In the genomic region with DNA sequence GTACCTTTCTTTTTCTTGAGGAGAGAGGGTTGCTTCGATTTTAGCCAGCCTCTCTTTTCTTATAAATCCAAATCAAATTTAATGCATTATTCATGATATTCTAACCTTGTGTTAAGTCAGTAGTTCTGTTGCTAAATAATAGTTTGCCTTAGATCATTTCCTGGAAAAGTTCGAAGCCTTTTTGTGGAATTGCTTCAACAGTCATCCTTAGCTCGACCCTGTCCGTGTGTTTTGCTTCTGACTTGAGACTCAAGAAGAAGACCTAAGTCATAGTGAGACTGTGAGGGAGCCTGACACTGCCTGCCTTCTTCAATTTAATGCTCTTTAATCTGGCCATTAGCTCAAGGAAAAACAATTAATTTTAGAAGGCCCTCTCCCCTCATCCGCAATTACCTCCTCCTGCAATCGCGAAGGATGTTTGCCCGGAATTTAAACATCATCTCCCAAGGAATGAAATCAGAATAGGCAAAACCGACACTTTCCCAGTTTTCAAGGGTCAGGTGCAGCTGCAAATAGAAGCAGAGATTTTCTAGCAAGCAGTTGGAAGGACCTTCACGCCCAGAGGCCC, we compare ENCODE assay signal across 1 cellular context.
TF ChIP-seq lines count a peak whose summit lies in the region.

No MANE protein-coding gene starts in this region.

TF ChIP-seq in IMR-90, 13 proteins besides CTCF, POLR2A, EP300 and RAD21 (continued from another document):
- TF ChIP-seq, protein P1, sequence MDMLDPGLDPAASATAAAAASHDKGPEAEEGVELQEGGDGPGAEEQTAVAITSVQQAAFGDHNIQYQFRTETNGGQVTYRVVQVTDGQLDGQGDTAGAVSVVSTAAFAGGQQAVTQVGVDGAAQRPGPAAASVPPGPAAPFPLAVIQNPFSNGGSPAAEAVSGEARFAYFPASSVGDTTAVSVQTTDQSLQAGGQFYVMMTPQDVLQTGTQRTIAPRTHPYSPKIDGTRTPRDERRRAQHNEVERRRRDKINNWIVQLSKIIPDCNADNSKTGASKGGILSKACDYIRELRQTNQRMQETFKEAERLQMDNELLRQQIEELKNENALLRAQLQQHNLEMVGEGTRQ (IDR thresholded peaks at IDR 0.05; ENCODE audit: low read depth, low read length), result no peak
- TF ChIP-seq BHLHE40 (IDR thresholded peaks at IDR 0.05; ENCODE audit: low read depth, low read length) (no peak), RCOR1 (IDR thresholded peaks at IDR 0.05; ENCODE audit: insufficient replicate concordance, low read length) (no peak), MAFK (IDR thresholded peaks at IDR 0.05; ENCODE audit: low read depth, low read length) (no peak), CEBPB (IDR thresholded peaks at IDR 0.05; ENCODE audit: low read depth, low read length) (no peak), CHD1 (IDR thresholded peaks at IDR 0.05; ENCODE audit: low read depth, low read length) (no peak)
- TF ChIP-seq, protein P2, sequence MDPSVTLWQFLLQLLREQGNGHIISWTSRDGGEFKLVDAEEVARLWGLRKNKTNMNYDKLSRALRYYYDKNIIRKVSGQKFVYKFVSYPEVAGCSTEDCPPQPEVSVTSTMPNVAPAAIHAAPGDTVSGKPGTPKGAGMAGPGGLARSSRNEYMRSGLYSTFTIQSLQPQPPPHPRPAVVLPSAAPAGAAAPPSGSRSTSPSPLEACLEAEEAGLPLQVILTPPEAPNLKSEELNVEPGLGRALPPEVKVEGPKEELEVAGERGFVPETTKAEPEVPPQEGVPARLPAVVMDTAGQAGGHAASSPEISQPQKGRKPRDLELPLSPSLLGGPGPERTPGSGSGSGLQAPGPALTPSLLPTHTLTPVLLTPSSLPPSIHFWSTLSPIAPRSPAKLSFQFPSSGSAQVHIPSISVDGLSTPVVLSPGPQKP (IDR thresholded peaks at IDR 0.05; ENCODE audit: borderline replicate concordance, low read depth, low read length), result no peak
